Comparison of ENCODE assay signal across 20 cellular contexts in the genomic region with DNA sequence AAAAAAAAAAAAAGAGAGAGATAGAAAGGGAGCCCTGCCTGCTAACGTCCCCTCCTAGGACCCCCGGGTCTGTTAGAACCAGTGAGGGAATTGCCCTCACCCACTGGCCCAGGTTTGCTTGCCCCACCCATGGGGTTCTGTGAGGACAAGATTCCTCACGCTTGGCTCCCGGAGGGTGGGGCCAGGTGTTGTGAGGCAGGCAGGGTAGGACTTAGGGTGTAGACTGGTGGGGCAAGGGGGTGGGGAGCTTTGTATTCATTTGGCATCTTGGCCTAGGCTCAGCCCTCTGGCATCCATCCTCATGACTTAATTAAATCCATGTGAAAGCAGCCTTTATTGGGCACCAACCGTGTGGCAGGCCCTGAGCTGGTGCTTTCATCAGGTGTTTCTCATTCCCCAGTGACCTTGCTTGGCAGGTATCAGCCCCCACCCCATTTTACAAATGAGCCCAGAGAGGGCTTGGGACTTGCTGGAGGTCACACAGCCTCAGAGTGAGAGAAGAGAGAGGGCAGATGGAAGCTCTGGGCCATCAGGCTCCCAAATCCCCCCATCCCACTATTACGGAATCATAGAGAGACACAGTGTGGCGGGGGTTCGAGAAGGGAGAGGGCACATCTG. TPM values are rescaled to one million over a fixed set of nuclear protein-coding genes. Genes with fewer than 3 reads are reported as not detected.
DNase-seq lines count a peak whose midpoint lies in the region; ATAC-seq, FAIRE-seq and TF ChIP-seq lines count a peak whose summit lies in the region.
"Had no signal": no experiment of that assay in that cellular context is flagged by ENCODE, and none has a peak within 500 bp of the region (broad histone marks: within the 10 kb centered on the region; RNA-seq: fewer than 3 reads in every experiment).

No MANE protein-coding gene starts in this region.

- TF ChIP-seq POLR2A in K562 (conservative IDR thresholded peaks at IDR 0.05) (no peak), sigmoid colon (IDR thresholded peaks at IDR 0.05) (no peak)

- in situ Hi-C loops in K562 (cut with MboI) = no loop called here

- no peak overlapping the region for H3K4me3 ChIP-seq in K562
- no peak overlapping the region for H3K4me3 ChIP-seq in osteoblast (ENCODE audit: insufficient read depth, low read length)
- H3K4me3 ChIP-seq in sigmoid colon = no peak overlapping the region
- H3K4me3 ChIP-seq: PC-9 had no signal

- WGBS in K562 (ENCODE audit: insufficient coverage, low coverage, missing lambda C conversion rate) = 1% methylated on average over 7 of the region's 8 CpGs
- 44 to 76% methylated on average over 8 of the region's 8 CpGs for WGBS in sigmoid colon, 2 donors

- no peak for ATAC-seq in K562
- peak; percentile 34 for ATAC-seq in foreskin keratinocyte
- no peak for ATAC-seq in GM21367 (IDR thresholded peaks at IDR 0.05; ENCODE audit: unreplicated experiment)
- ATAC-seq: CD8-positive, alpha-beta T cell; Right ventricle myocardium inferior had no signal

- FAIRE-seq in K562 (lab: Jason Lieb, UNC) = no peak
- FAIRE-seq: D721Med, H54 had no signal

- H3K4me1 ChIP-seq in K562 (replicated peaks in 1 of 2; ENCODE audit: control insufficient read depth in 2 of 2, insufficient read depth in 2 of 2, low read length in 2 of 2) (peaks cover 0 to 9% of the 10 kb centered on the region in 2 experiments; a peak in 2 of 5 replicates), foreskin keratinocyte (peaks cover 6% of the 10 kb centered on the region), osteoblast (ENCODE audit: insufficient read depth, low read length) (no peaks in the 10 kb centered on the region), sigmoid colon (no peaks in the 10 kb centered on the region)

- H4K20me1 ChIP-seq in K562 (replicated peaks; ENCODE audit: control insufficient read depth, insufficient read depth, low read length) (peaks cover 21% of the 10 kb centered on the region; the same call in 1 of the 2 replicates), osteoblast (ENCODE audit: insufficient read depth, low read length) (no peaks in the 10 kb centered on the region)

- H3K9me1 ChIP-seq in K562 (ENCODE audit: control insufficient read depth, insufficient read depth, low read length) = no peaks in the 10 kb centered on the region

- H3K79me2 ChIP-seq in K562 (ENCODE audit: control insufficient read depth, insufficient read depth, low read length) (no peaks in the 10 kb centered on the region), osteoblast (ENCODE audit: insufficient read depth, low read length) (no peaks in the 10 kb centered on the region)

- no peak overlapping the region for H3K27ac ChIP-seq in K562 (ENCODE audit: extremely low read depth, low read depth, low read length)
- peak overlapping the region; percentile 45 for H3K27ac ChIP-seq in foreskin keratinocyte
- H3K27ac ChIP-seq in osteoblast (ENCODE audit: low read depth, low read length) = no peak overlapping the region
- no peak overlapping the region for H3K27ac ChIP-seq in sigmoid colon
- H3K27ac ChIP-seq: PC-9 had no signal

- no peak overlapping the region for H3K9ac ChIP-seq in K562 (ENCODE audit: insufficient read depth in 1 of 2, low read depth in 2 of 2, low read length in 2 of 2)

- H3K4me2 ChIP-seq in K562 (ENCODE audit: insufficient read depth, low read length) (no peak overlapping the region), osteoblast (ENCODE audit: insufficient read depth, low read length) (no peak overlapping the region)
- H3K4me2 ChIP-seq: PC-9 had no signal

- TF ChIP-seq RAD21 in K562 (CRISPR knock-in tag; conservative IDR thresholded peaks at IDR 0.05 in 1 of 2, IDR thresholded peaks at IDR 0.05 in 1 of 2) = no peak

- DNase-seq in HT-29 (ENCODE audit: low spot score) (peak; percentile 19), K562 (ENCODE audit: extremely low read depth in 1 of 4, low spot score in 3 of 4) (no peak), foreskin keratinocyte (no peak), osteoblast (ENCODE audit: insufficient read length, low spot score, missing footprints) (peak; percentile 54), sigmoid colon (no peak), retina (no peak)
- DNase-seq in activated CD4-positive, alpha-beta T cell treated with anti-CD3 and anti-CD28 coated beads, Interleukin-2, amount 50 U/mL, for 1 hour = no peak
- DNase-seq: CD8-positive, alpha-beta T cell; Karpas-422; MM.1S; NCI-H1105; NCI-H1694 treated with DMSO at 0.1 percent for 48 hours; NCI-H2171; NCI-H446 treated with DMSO at 0.1 percent for 48 hours; NCI-H748 treated with DMSO at 0.1 percent for 48 hours; PC-9 had no signal

- H3K27me3 ChIP-seq in K562 (ENCODE audit: control insufficient read depth in 2 of 2, insufficient read depth in 2 of 2, low read length in 2 of 2) (peaks cover 35 to 83% of the 10 kb centered on the region in 2 experiments), foreskin keratinocyte (peaks cover 2% of the 10 kb centered on the region), osteoblast (ENCODE audit: insufficient read depth, low read length) (no peaks in the 10 kb centered on the region), sigmoid colon (no peaks in the 10 kb centered on the region)

- TF ChIP-seq EP300 in K562 (IDR thresholded peaks at IDR 0.05; ENCODE audit: low read length) = no peak
- TF ChIP-seq EP300 in sigmoid colon (IDR thresholded peaks at IDR 0.05) = no peak

- H3K9me3 ChIP-seq in K562 (replicated peaks; ENCODE audit: control insufficient read depth, insufficient read depth, low read depth, low read length) = no peaks in the 10 kb centered on the region
- no peaks in the 10 kb centered on the region for H3K9me3 ChIP-seq in osteoblast (ENCODE audit: low read depth, low read length)
- no peaks in the 10 kb centered on the region for H3K9me3 ChIP-seq in sigmoid colon

- CTCF ChIA-PET in K562 (lab: Yijun Ruan, JAX; ENCODE audit: low intra/inter-chr PET ratio) = interaction anchor here (0.7 kb wide), 1 partner anchor 30 kb away, joined by 3 read pairs; no protein-coding TSS in a partner anchor

- H3K36me3 ChIP-seq in K562 (ENCODE audit: control insufficient read depth, insufficient read depth, low read length) = no peaks in the 10 kb centered on the region
- H3K36me3 ChIP-seq in osteoblast (ENCODE audit: insufficient read depth, low read length) = no peaks in the 10 kb centered on the region
- no peaks in the 10 kb centered on the region for H3K36me3 ChIP-seq in sigmoid colon

- intact Hi-C loops in K562 (cut with micrococcal nuclease) = no loop called here
- intact Hi-C loops in sigmoid colon (cut with DNase I) = no loop called here

- no TSS peak for BruUV-seq in K562 (replicated peaks; lab: Mats Ljungman, UMichigan)

- H2AFZ ChIP-seq in K562 (ENCODE audit: low read depth, low read length) (no peak overlapping the region), osteoblast (ENCODE audit: low read length) (no peak overlapping the region)
- H2AFZ ChIP-seq: PC-9 had no signal

- POLR2A ChIA-PET in K562 (lab: Yijun Ruan, JAX) = no interaction called here

- TF ChIP-seq CTCF in K562 (IDR thresholded peaks at IDR 0.05 in 2 of 3, conservative IDR thresholded peaks at IDR 0.05 in 1 of 3; ENCODE audit: insufficient read depth in 2 of 3, low read depth in 1 of 3, low read length in 3 of 3) (no peak), foreskin keratinocyte (conservative IDR thresholded peaks at IDR 0.05) (no peak), osteoblast (IDR thresholded peaks at IDR 0.05; ENCODE audit: extremely low read depth, low read depth, low read length) (no peak), sigmoid colon (IDR thresholded peaks at IDR 0.05) (no peak)

RNA-seq across cellular contexts. Expression of gene RAB44, which starts 19.0 kb away (rescaled TPM):
- not detected in 2 replicates for total RNA-seq in HT-29 (2014; rRNA removed; shearing (Covaris generic))
- total RNA-seq in K562 (2011; cell fraction: chromatin; rRNA removed; ENCODE audit: low replicate concordance) = not detected in 2 replicates
- total RNA-seq in K562 (2011; cell fraction: nucleolus; rRNA removed) = 0.17 TPM in 1 of 2 replicates, not detected in the other
- total RNA-seq in K562 (2011; cell fraction: nucleoplasm; rRNA removed) = not detected in 2 replicates
- total RNA-seq in K562 (2014; rRNA removed) (not detected in 2 replicates), K562 (2014; rRNA removed; fragmentation: Illumina TruSeq; extraction: Trizol) (not detected in 2 replicates), K562 (2015; rRNA removed; fragmentation: Illumina TruSeq; extraction: Trizol) (not detected in 2 replicates), K562 (2021) (not detected in 2 replicates), foreskin keratinocyte (0.03 TPM in 1 of 2 replicates, not detected in the other), osteoblast (under 0.01 and 0.36 TPM in 2 replicates), sigmoid colon (under 1 TPM in 1 of 4 donors, not detected in 3; 0.71 TPM)
- polyA plus RNA-seq in K562 (2011; rRNA removed) (not detected in 2 replicates), K562 (2014; fragmentation: Illumina TruSeq; extraction: Trizol) (not detected in 2 replicates), K562 (2014; fragmentation: Nextera tagmentation; extraction: Ambion mirVana) (not detected), K562 (2014; rRNA removed) (not detected in 2 replicates), foreskin keratinocyte (0.01 and 0.03 TPM in 2 replicates), sigmoid colon (under 1 TPM; under 0.01 to 0.23 (median 0.10) TPM)
- not detected in 2 replicates for polyA plus RNA-seq in K562 (2011; cell fraction: cytosol; rRNA removed)
- polyA plus RNA-seq in K562 (2011; cell fraction: nucleus; rRNA removed) = not detected in 2 replicates
- polyA plus RNA-seq in K562 (2012) = 0.10 TPM in 1 of 2 replicates, not detected in the other
- not detected in 2 replicates for polyA minus RNA-seq in K562 (2011; rRNA and poly(A)+ RNA removed)
- polyA minus RNA-seq in K562 (2011; cell fraction: cytosol; rRNA and poly(A)+ RNA removed) = not detected in 2 replicates
- not detected in 2 replicates for polyA minus RNA-seq in K562 (2011; cell fraction: nucleus; rRNA and poly(A)+ RNA removed)
- total RNA-seq: PC-9 had no signal

RNA-seq across cellular contexts. Expression of gene CDKN1A, which starts 38.1 kb away (rescaled TPM):
- total RNA-seq in HT-29 (2014; rRNA removed; shearing (Covaris generic)) = 63.8 and 67.4 TPM in 2 replicates
- total RNA-seq in K562 (2011; cell fraction: chromatin; rRNA removed; ENCODE audit: low replicate concordance) = 2.3 and 8.5 TPM in 2 replicates
- total RNA-seq in K562 (2011; cell fraction: nucleolus; rRNA removed) = 6.4 and 8.2 TPM in 2 replicates
- 5.9 and 9.0 TPM in 2 replicates for total RNA-seq in K562 (2011; cell fraction: nucleoplasm; rRNA removed)
- 5.1 and 5.6 TPM in 2 replicates for total RNA-seq in K562 (2014; rRNA removed)
- 2.5 and 3.3 TPM in 2 replicates for total RNA-seq in K562 (2014; rRNA removed; fragmentation: Illumina TruSeq; extraction: Trizol)
- 2.1 TPM in 2 replicates for total RNA-seq in K562 (2015; rRNA removed; fragmentation: Illumina TruSeq; extraction: Trizol)
- total RNA-seq in K562 (2021) = 7.3 and 8.1 TPM in 2 replicates
- 7.6 and 9.2 TPM in 2 replicates for polyA plus RNA-seq in K562 (2011; rRNA removed)
- 10.9 and 18.9 TPM in 2 replicates for polyA plus RNA-seq in K562 (2011; cell fraction: cytosol; rRNA removed)
- polyA plus RNA-seq in K562 (2011; cell fraction: nucleus; rRNA removed) = 9.1 and 12.7 TPM in 2 replicates
- 8.9 and 18.7 TPM in 2 replicates for polyA plus RNA-seq in K562 (2012)
- polyA plus RNA-seq in K562 (2014; fragmentation: Illumina TruSeq; extraction: Trizol) = 5.8 and 7.7 TPM in 2 replicates
- polyA plus RNA-seq in K562 (2014; fragmentation: Nextera tagmentation; extraction: Ambion mirVana) = under 1 TPM; 0.25 to 0.49 TPM
- 5.9 and 7.0 TPM in 2 replicates for polyA plus RNA-seq in K562 (2014; rRNA removed)
- 2.5 and 3.7 TPM in 2 replicates for polyA minus RNA-seq in K562 (2011; rRNA and poly(A)+ RNA removed)
- 3.7 and 5.2 TPM in 2 replicates for polyA minus RNA-seq in K562 (2011; cell fraction: cytosol; rRNA and poly(A)+ RNA removed)
- polyA minus RNA-seq in K562 (2011; cell fraction: nucleus; rRNA and poly(A)+ RNA removed) = 3.1 and 4.0 TPM in 2 replicates
- total RNA-seq in foreskin keratinocyte = 266 and 328 TPM in 2 replicates
- 318 and 350 TPM in 2 replicates for polyA plus RNA-seq in foreskin keratinocyte
- total RNA-seq in osteoblast = 456 and 461 TPM in 2 replicates
- 100 to 1,000 TPM in 1 of 4 donors, 10 to 100 TPM in 3; 35.7 to 390 (median 49.7) TPM for total RNA-seq in sigmoid colon
- 100 to 1,000 TPM; 255 to 429 (median 404) TPM for polyA plus RNA-seq in sigmoid colon

Comparison
In these comparisons a context has a peak if more than half of its experiments do, and no peak if none do; other contexts are left out.
1. DNase-seq: peak in HT-29 (single experiment) and osteoblast (single experiment); none in K562 (0 of 4), foreskin keratinocyte (0 of 2), sigmoid colon (single experiment), retina (single experiment) and activated CD4-positive, alpha-beta T cell treated with anti-CD3 and anti-CD28 coated beads, Interleukin-2, amount 50 U/mL, for 1 hour (single experiment).